Comparison of ENCODE assay signal across 24 cellular contexts in genomic region chr13:113058129-113058987, GRCh38. TPM values are rescaled to one million over a fixed set of nuclear protein-coding genes. Genes with fewer than 3 reads are reported as not detected.
"Had no signal": no experiment of that assay in that cellular context is flagged by ENCODE, and none has a peak within 500 bp of the region (broad histone marks: within the 10 kb centered on the region; RNA-seq: fewer than 3 reads in every experiment).

No MANE protein-coding gene starts in this region.

- H3K4me3 Mint-ChIP-seq: activated CD4-positive, alpha-beta T cell treated with anti-CD3 and anti-CD28 coated beads, Interleukin-2, amount 10 ng/mL, durations not matched to agents 7 days and 5 days; activated CD8-positive, alpha-beta memory T cell treated with anti-CD3 and anti-CD28 coated beads, Interleukin-2, amount 10 ng/mL, durations not matched to agents 7 days and 5 days; activated CD8-positive, alpha-beta T cell treated with anti-CD3 and anti-CD28 coated beads for 36 hours; activated naive CD4-positive, alpha-beta T cell treated with anti-CD3 and anti-CD28 coated beads, Interleukin-2, amount 50 U/mL, for 24 hours; endodermal cell; naive thymus-derived CD8-positive, alpha-beta T cell; neural progenitor cell; stimulated activated naive CD8-positive, alpha-beta T cell treated with anti-CD3 and anti-CD28 coated beads, Interleukin-15, Interleukin-2, amounts not matched to agents 100 ng/mL and 50 ng/mL, for 24 hours had no signal

- H3K36me3 ChIP-seq: gastrocnemius medialis, neural progenitor cell, uterus had no signal

- DNase-seq: activated CD4-positive, alpha-beta T cell treated with anti-CD3 and anti-CD28 coated beads, Interleukin-2, amount 10 ng/mL, durations not matched to agents 7 days and 5 days; activated CD8-positive, alpha-beta memory T cell treated with anti-CD3 and anti-CD28 coated beads, Interleukin-2, amount 10 ng/mL, durations not matched to agents 7 days and 5 days; activated CD8-positive, alpha-beta T cell treated with anti-CD3 and anti-CD28 coated beads for 36 hours; activated gamma-delta T cell treated with Interleukin-2 at 50 U/mL for 16 hours; activated T-cell treated with anti-CD3 and anti-CD28 coated beads for 4 hours; endodermal cell; esophagus squamous epithelium; gastrocnemius medialis; hypothalamus; stimulated activated CD4-positive, alpha-beta T cell treated with anti-CD3 and anti-CD28 coated beads, Interleukin-1b, Interleukin-23, amount 100 ng/mL, for 48 hours; tibial artery; uterus had no signal

- H3K4me1 Mint-ChIP-seq: activated CD4-positive, alpha-beta T cell treated with anti-CD3 and anti-CD28 coated beads, Interleukin-2, amount 10 ng/mL, durations not matched to agents 7 days and 5 days; activated CD8-positive, alpha-beta memory T cell treated with anti-CD3 and anti-CD28 coated beads, Interleukin-2, amount 10 ng/mL, durations not matched to agents 7 days and 5 days; activated naive CD4-positive, alpha-beta T cell treated with anti-CD3 and anti-CD28 coated beads, Interleukin-2, amount 50 U/mL, for 24 hours; endodermal cell; naive thymus-derived CD8-positive, alpha-beta T cell had no signal

- H3K9me3 Mint-ChIP-seq: activated CD4-positive, alpha-beta T cell treated with anti-CD3 and anti-CD28 coated beads, Interleukin-2, amount 10 ng/mL, durations not matched to agents 7 days and 5 days; activated CD8-positive, alpha-beta T cell treated with anti-CD3 and anti-CD28 coated beads for 36 hours; activated naive CD4-positive, alpha-beta T cell treated with anti-CD3 and anti-CD28 coated beads, Interleukin-2, amount 50 U/mL, for 24 hours; naive thymus-derived CD8-positive, alpha-beta T cell; stimulated activated naive CD8-positive, alpha-beta T cell treated with anti-CD3 and anti-CD28 coated beads, Interleukin-15, Interleukin-2, amounts not matched to agents 100 ng/mL and 50 ng/mL, for 24 hours had no signal

- H3K27me3 ChIP-seq: esophagus squamous epithelium, neural progenitor cell, tibial artery had no signal

- H3K4me3 ChIP-seq: coronary artery, esophagus squamous epithelium, gastrocnemius medialis, neural progenitor cell, psoas muscle, tibial artery, uterus had no signal

- H3K9me3 ChIP-seq: esophagus squamous epithelium, gastrocnemius medialis, psoas muscle, tibial artery, uterus had no signal

- H3K27ac ChIP-seq: coronary artery, esophagus squamous epithelium, gastrocnemius medialis, neural progenitor cell, psoas muscle, tibial artery, uterus had no signal

- H3K27ac Mint-ChIP-seq: activated CD4-positive, alpha-beta T cell treated with anti-CD3 and anti-CD28 coated beads, Interleukin-2, amount 10 ng/mL, durations not matched to agents 7 days and 5 days; activated CD8-positive, alpha-beta memory T cell treated with anti-CD3 and anti-CD28 coated beads, Interleukin-2, amount 10 ng/mL, durations not matched to agents 7 days and 5 days; activated CD8-positive, alpha-beta T cell treated with anti-CD3 and anti-CD28 coated beads for 36 hours; activated naive CD4-positive, alpha-beta T cell treated with anti-CD3 and anti-CD28 coated beads, Interleukin-2, amount 50 U/mL, for 24 hours; endodermal cell; naive thymus-derived CD8-positive, alpha-beta T cell; neural progenitor cell; stimulated activated naive CD8-positive, alpha-beta T cell treated with anti-CD3 and anti-CD28 coated beads, Interleukin-15, Interleukin-2, amounts not matched to agents 100 ng/mL and 50 ng/mL, for 24 hours had no signal

- H3K27me3 Mint-ChIP-seq: activated CD4-positive, alpha-beta T cell treated with anti-CD3 and anti-CD28 coated beads, Interleukin-2, amount 10 ng/mL, durations not matched to agents 7 days and 5 days; activated CD8-positive, alpha-beta memory T cell treated with anti-CD3 and anti-CD28 coated beads, Interleukin-2, amount 10 ng/mL, durations not matched to agents 7 days and 5 days; activated CD8-positive, alpha-beta T cell treated with anti-CD3 and anti-CD28 coated beads for 36 hours; activated naive CD4-positive, alpha-beta T cell treated with anti-CD3 and anti-CD28 coated beads, Interleukin-2, amount 50 U/mL, for 24 hours; naive thymus-derived CD8-positive, alpha-beta T cell; stimulated activated naive CD8-positive, alpha-beta T cell treated with anti-CD3 and anti-CD28 coated beads, Interleukin-15, Interleukin-2, amounts not matched to agents 100 ng/mL and 50 ng/mL, for 24 hours had no signal

- H3K4me1 ChIP-seq: esophagus squamous epithelium, gastrocnemius medialis, psoas muscle, tibial artery, uterus had no signal

- ATAC-seq: activated CD4-positive, CD25-positive, alpha-beta regulatory T cell treated with anti-CD3 and anti-CD28 coated beads, Interleukin-2, amount 50 U/mL, for 24 hours; activated CD8-positive, alpha-beta memory T cell treated with anti-CD3 and anti-CD28 coated beads, Interleukin-2, amount 10 ng/mL, durations not matched to agents 7 days and 5 days; activated CD8-positive, alpha-beta T cell treated with anti-CD3 and anti-CD28 coated beads for 36 hours; gastrocnemius medialis; naive thymus-derived CD8-positive, alpha-beta T cell; psoas muscle; right cardiac atrium had no signal

- H3K36me3 Mint-ChIP-seq: activated CD8-positive, alpha-beta memory T cell treated with anti-CD3 and anti-CD28 coated beads, Interleukin-2, amount 10 ng/mL, durations not matched to agents 7 days and 5 days had no signal

RNA-seq across cellular contexts. Expression of gene F7, which starts 47.2 kb away (rescaled TPM):
- total RNA-seq: activated CD4-positive, alpha-beta T cell treated with anti-CD3 and anti-CD28 coated beads, Interleukin-2, amount 10 ng/mL, durations not matched to agents 7 days and 5 days; activated CD8-positive, alpha-beta memory T cell treated with anti-CD3 and anti-CD28 coated beads, Interleukin-2, amount 10 ng/mL, durations not matched to agents 7 days and 5 days; bronchial epithelial cell; esophagus squamous epithelium; lung microvascular endothelial cell; osteocyte; T-helper 2 cell treated with Interferon-gamma antibody and Interleukin-4, amounts not matched to agents 100 ng/mL and 5 ng/mL, for 36 hours had no signal
- polyA plus RNA-seq: right cardiac atrium had no signal
